ENCODE assay signal across 24 cellular contexts in genomic region chr2:28163028-28163427, GRCh38.
DNase-seq lines count a peak whose midpoint lies in the region; ATAC-seq and TF ChIP-seq lines count a peak whose summit lies in the region.
"Had no signal": no experiment of that assay in that cellular context is flagged by ENCODE, and none has a peak within 500 bp of the region (broad histone marks: within the 10 kb centered on the region; RNA-seq: fewer than 3 reads in every experiment).

No MANE protein-coding gene starts in this region.

- H4K20me1 ChIP-seq in hepatocyte (ENCODE audit: insufficient read depth, poor library complexity, severe bottlenecking) = no peaks in the 10 kb centered on the region

- ATAC-seq in Right ventricle myocardium superior (ENCODE audit: poor library complexity) (no peak), GM21737 (IDR thresholded peaks at IDR 0.05; ENCODE audit: unreplicated experiment) (no peak)
- ATAC-seq in stimulated activated naive CD8-positive, alpha-beta T cell treated with anti-CD3 and anti-CD28 coated beads, Interleukin-15, Interleukin-2, amounts not matched to agents 100 U/mL and 50 U/mL, for 24 hours = no peak
- ATAC-seq: activated CD4-positive, CD25-positive, alpha-beta regulatory T cell treated with anti-CD3 and anti-CD28 coated beads, Interleukin-2, amount 50 U/mL, for 24 hours; activated naive CD8-positive, alpha-beta T cell treated with anti-CD3 and anti-CD28 coated beads, Interleukin-2, amount 50 U/mL, for 24 hours had no signal

- no peak overlapping the region for H3K9ac ChIP-seq in rectal smooth muscle tissue (ENCODE audit: low read length)

- peak overlapping the region; percentile 62 for H3K27ac ChIP-seq in hepatocyte
- peak overlapping the region; percentile 72 for H3K27ac ChIP-seq in rectal smooth muscle tissue (ENCODE audit: low read depth, low read length)
- peak overlapping the region; percentile 88 for H3K27ac ChIP-seq in vagina

- no peak overlapping the region for H2AFZ ChIP-seq in hepatocyte

- H3K36me3 ChIP-seq in hepatocyte (replicated peaks; ENCODE audit: insufficient read depth, low read depth) = no peaks in the 10 kb centered on the region
- H3K36me3 ChIP-seq in rectal smooth muscle tissue (ENCODE audit: control insufficient read depth, insufficient read depth, low read length) = no peaks in the 10 kb centered on the region
- no peaks in the 10 kb centered on the region for H3K36me3 ChIP-seq in vagina
- H3K36me3 ChIP-seq: BE2C had no signal

- H3K27me3 ChIP-seq in hepatocyte (no peaks in the 10 kb centered on the region), rectal smooth muscle tissue (ENCODE audit: control insufficient read depth, insufficient read depth, low read length) (no peaks in the 10 kb centered on the region), vagina (no peaks in the 10 kb centered on the region)
- H3K27me3 ChIP-seq: BE2C had no signal

- H3K9me3 ChIP-seq in hepatocyte (ENCODE audit: low read depth) (no peaks in the 10 kb centered on the region), vagina (no peaks in the 10 kb centered on the region)
- H3K9me3 ChIP-seq: BE2C had no signal

- WGBS in hepatocyte (ENCODE audit: low lambda C conversion rate, missing lambda C conversion rate) = 84% methylated on average over 4 of the region's 4 CpGs

- no peaks in the 10 kb centered on the region for H3K9me2 ChIP-seq in hepatocyte (replicated peaks; ENCODE audit: insufficient read depth)

- peaks cover 23% of the 10 kb centered on the region for H3K4me1 ChIP-seq in hepatocyte (ENCODE audit: insufficient read depth)
- peaks cover 19% of the 10 kb centered on the region for H3K4me1 ChIP-seq in rectal smooth muscle tissue (ENCODE audit: control insufficient read depth, insufficient read depth, low read length)
- peaks cover 55% of the 10 kb centered on the region for H3K4me1 ChIP-seq in vagina

- no peak overlapping the region for H3K4me3 ChIP-seq in hepatocyte
- no peak overlapping the region for H3K4me3 ChIP-seq in rectal smooth muscle tissue (ENCODE audit: low read length)
- no peak overlapping the region for H3K4me3 ChIP-seq in vagina
- H3K4me3 ChIP-seq: lung had no signal

- DNase-seq in Right ventricle myocardium superior = peak; percentile 46
- no peak for DNase-seq in cardiac septum (ENCODE audit: low spot score)
- DNase-seq in hepatocyte (ENCODE audit: low spot score) = no peak
- DNase-seq in vagina (ENCODE audit: extremely low spot score in 2 of 2) = no peak
- DNase-seq in CD1c-positive myeloid dendritic cell (ENCODE audit: extremely low spot score) = no peak
- DNase-seq in stimulated activated naive CD8-positive, alpha-beta T cell treated with anti-CD3 and anti-CD28 coated beads, Interleukin-15, Interleukin-2, amounts not matched to agents 100 U/mL and 50 U/mL, for 24 hours = no peak
- DNase-seq: activated CD4-positive, alpha-beta memory T cell treated with anti-CD3 and anti-CD28 coated beads, Interleukin-2, amount 10 ng/mL, durations not matched to agents 7 days and 5 days; activated gamma-delta T cell; activated naive CD8-positive, alpha-beta T cell treated with anti-CD3 and anti-CD28 coated beads, Interleukin-2, amount 50 U/mL, for 24 hours; activated T-cell treated with anti-CD3 and anti-CD28 coated beads for 4 hours; BE2C; effector CD8-positive, alpha-beta T cell; erythroblast; foreskin melanocyte; H7; NCI-H187; NCI-H226; NCI-H774; stimulated activated naive CD4-positive, alpha-beta T cell; T-helper 9 cell had no signal

- no peak overlapping the region for H3K4me2 ChIP-seq in hepatocyte

- TF ChIP-seq CTCF in hepatocyte (IDR thresholded peaks at IDR 0.05; ENCODE audit: poor library complexity) (no peak), vagina (IDR thresholded peaks at IDR 0.05) (no peak)

- intact Hi-C loops in Right ventricle myocardium superior (cut with DNase I) = no loop called here
- intact Hi-C loops in cardiac septum (cut with DNase I) = loop anchor here (5.0 kb wide), 1 partner anchor 229 kb away; the partner anchor contains the start of gene FOSL2
- intact Hi-C loops in vagina (cut with DNase I) = no loop called here

- H3K79me2 ChIP-seq in hepatocyte = no peaks in the 10 kb centered on the region

- no peak for TF ChIP-seq POLR2A in vagina (IDR thresholded peaks at IDR 0.05)
